Comparison of ENCODE assay signal across 1 cellular context in genomic region chr10:77554996-77555397, GRCh38.
A peak's percentile ranks its signal among the peaks of the same experiment; 100 is the strongest.
TF ChIP-seq lines count a peak whose summit lies in the region.

No MANE protein-coding gene starts in this region.

TF ChIP-seq in K562, 482 proteins besides CTCF, POLR2A, EP300 and RAD21 (continued from another document):
- no peak for TF ChIP-seq CREB5 (CRISPR knock-in tag; IDR thresholded peaks at IDR 0.05)
- TF ChIP-seq SRSF9 (IDR thresholded peaks at IDR 0.05; ENCODE audit: borderline replicate concordance, low read depth, low read length): no peak
- TF ChIP-seq GABPA (tag; conservative IDR thresholded peaks at IDR 0.05; ENCODE audit: low read depth): 0 out of 2 replicates have a peak, but pooled peaks have one; percentile 18
